In genomic region chr7:101815826-101816488, GRCh38 we compare ENCODE assay signal across 8 cellular contexts. TPM values are rescaled to one million over a fixed set of nuclear protein-coding genes. Genes with fewer than 3 reads are reported as not detected.
DNase-seq lines count a peak whose midpoint lies in the region; ATAC-seq, FAIRE-seq and TF ChIP-seq lines count a peak whose summit lies in the region.

No MANE protein-coding gene starts in this region.

- no peak overlapping the region for H4K5ac ChIP-seq in IMR-90 (ENCODE audit: low read depth, low read length)

- no peak overlapping the region for H3K4me2 ChIP-seq in IMR-90 (ENCODE audit: low read depth, low read length)

- peak; percentile 53 for TF ChIP-seq POLR2A in IMR-90 (IDR thresholded peaks at IDR 0.05; ENCODE audit: low read depth, low read length)

- H3K9ac ChIP-seq in IMR-90 (ENCODE audit: low read depth, low read length) = peak overlapping the region; percentile 36
- H3K9ac ChIP-seq in stomach smooth muscle (ENCODE audit: low read length in 2 of 2) = peak overlapping the region; percentile 9 to 36

- no CpG with 5 or more reads among the region's 88 CpGs for WGBS in IMR-90 (ENCODE audit: extremely low coverage in 2 of 2, insufficient read length in 1 of 2), 2 experiments

- H3K36me3 ChIP-seq in Caco-2 (ENCODE audit: control insufficient read depth, insufficient read depth, low read length) = no peaks in the 10 kb centered on the region
- H3K36me3 ChIP-seq in IMR-90 (ENCODE audit: control insufficient read depth, insufficient read depth, low read length) = no peaks in the 10 kb centered on the region
- H3K36me3 ChIP-seq in stomach smooth muscle (ENCODE audit: control insufficient read depth in 2 of 2, insufficient read depth in 2 of 2, low read length in 2 of 2) = no peaks in the 10 kb centered on the region

- H3K9me3 Mint-ChIP-seq in Caco-2 (ENCODE audit: unreplicated experiment) (no peaks in the 10 kb centered on the region), neural crest cell (no peaks in the 10 kb centered on the region)
- no peaks in the 10 kb centered on the region for H3K9me3 Mint-ChIP-seq in activated T-helper 17 cell treated with anti-CD3 and anti-CD28 coated beads, Interleukin-2, amount 50 U/mL, for 72 hours

- H3K27ac Mint-ChIP-seq in Caco-2 (ENCODE audit: unreplicated experiment) (no peak overlapping the region), neural crest cell (ENCODE audit: unreplicated experiment) (peak overlapping the region; percentile 67)
- H3K27ac Mint-ChIP-seq in activated T-helper 17 cell treated with anti-CD3 and anti-CD28 coated beads, Interleukin-2, amount 50 U/mL, for 72 hours = no peak overlapping the region

- H2BK20ac ChIP-seq in IMR-90 (ENCODE audit: low read depth, low read length) = no peak overlapping the region

- no peaks in the 10 kb centered on the region for H3K27me3 Mint-ChIP-seq in Caco-2 (ENCODE audit: insufficient read depth, unreplicated experiment)
- H3K27me3 Mint-ChIP-seq in activated T-helper 17 cell treated with anti-CD3 and anti-CD28 coated beads, Interleukin-2, amount 50 U/mL, for 72 hours = no peaks in the 10 kb centered on the region
- peaks cover 59% of the 10 kb centered on the region for H3K27me3 Mint-ChIP-seq in neural crest cell (ENCODE audit: low read depth)

- H2AK9ac ChIP-seq in IMR-90 (replicated peaks; ENCODE audit: low read depth, low read length, poor library complexity) = peak overlapping the region; percentile 52

- POLR2A ChIA-PET in Caco-2 (lab: Charles Lee) (interaction anchor here (0.6 kb wide), 1 partner anchor 72 kb away, joined by 3 read pairs; no protein-coding TSS in a partner anchor), IMR-90 (lab: Charles Lee; ENCODE audit: unreplicated experiment) (interaction anchor here (1.1 kb wide), 1 partner anchor 11 kb away, joined by 3 read pairs; no protein-coding TSS in a partner anchor)

- H2BK5ac ChIP-seq in IMR-90 (ENCODE audit: low read depth, low read length, poor library complexity, severe bottlenecking) = peak overlapping the region; percentile 92

- in situ Hi-C loops in IMR-90 (cut with MboI; ENCODE audit: low sequenced_read_pairs) = loop anchor here (10.0 kb wide), 1 partner anchor 419 kb away; no protein-coding TSS in a partner anchor

- no peak overlapping the region for H2AK5ac ChIP-seq in IMR-90 (ENCODE audit: low read depth, low read length)

- intact Hi-C loops in Caco-2 (cut with micrococcal nuclease; ENCODE audit: unreplicated experiment) (loop anchor here (2.0 to 5.0 kb wide), 5 partner anchors 67 to 456 kb away; no protein-coding TSS in a partner anchor), IMR-90 (cut with micrococcal nuclease) (loop anchor here (1.0 to 10.0 kb wide), 8 partner anchors 66 to 421 kb away; no protein-coding TSS in a partner anchor)

- H3K9me3 ChIP-seq in Caco-2 = no peaks in the 10 kb centered on the region
- no peaks in the 10 kb centered on the region for H3K9me3 ChIP-seq in IMR-90 (ENCODE audit: control insufficient read depth, insufficient read depth, low read length)
- H3K9me3 ChIP-seq in stomach smooth muscle (ENCODE audit: control insufficient read depth in 2 of 2, low read length in 2 of 2) = no peaks in the 10 kb centered on the region

- TF ChIP-seq RAD21 in IMR-90 (IDR thresholded peaks at IDR 0.05; ENCODE audit: low read length) = peak; percentile 33

- H3K4me3 Mint-ChIP-seq in Caco-2 (ENCODE audit: unreplicated experiment) = peak overlapping the region; percentile 96
- H3K4me3 Mint-ChIP-seq in activated T-helper 17 cell treated with anti-CD3 and anti-CD28 coated beads, Interleukin-2, amount 50 U/mL, for 72 hours = peak overlapping the region; percentile 45
- H3K4me3 Mint-ChIP-seq in neural crest cell = peak overlapping the region; percentile 92

- BruUV-seq in Caco-2 (replicated peaks; lab: Mats Ljungman, UMichigan) (no TSS peak), IMR-90 (replicated peaks; lab: Mats Ljungman, UMichigan) (no TSS peak)

- H2BK120ac ChIP-seq in IMR-90 (ENCODE audit: low read depth, low read length) = peak overlapping the region; percentile 25; the same call in 1 of the 2 replicates

- H3K4me3 ChIP-seq in Caco-2 (ENCODE audit: low read depth, low read length) (peak overlapping the region; percentile 99), IMR-90 (ENCODE audit: insufficient read depth, low read depth, low read length) (peak overlapping the region; percentile 68), stomach smooth muscle (ENCODE audit: low read length in 2 of 2) (peak overlapping the region; percentile 31 to 76)

- H2AFZ ChIP-seq in IMR-90 (replicated peaks; ENCODE audit: low read length, poor library complexity) = peak overlapping the region; percentile 86

- peaks cover 0 to 41% of the 10 kb centered on the region in 2 experiments; a peak in 2 of 4 replicates for H3K79me1 ChIP-seq in IMR-90 (ENCODE audit: low read depth in 1 of 2, low read length in 2 of 2)

- H3K27ac ChIP-seq in IMR-90 (ENCODE audit: insufficient read depth, low read length) = peak overlapping the region; percentile 53
- H3K27ac ChIP-seq in stomach smooth muscle (ENCODE audit: low read length) = no peak overlapping the region

- no peaks in the 10 kb centered on the region; the same call in 1 of the 2 replicates for H3K9me1 ChIP-seq in IMR-90 (ENCODE audit: insufficient read depth, low read length)

- peaks cover 32% of the 10 kb centered on the region for H4K20me1 ChIP-seq in IMR-90 (ENCODE audit: insufficient read depth, low read length)

- dilution Hi-C loops in IMR-90 (cut with HindIII; ENCODE audit: low sequenced_read_pairs, unreplicated experiment) = no loop called here

- peaks cover 25% of the 10 kb centered on the region for H3K4me1 Mint-ChIP-seq in Caco-2 (ENCODE audit: low read depth, unreplicated experiment)
- peaks cover 5% of the 10 kb centered on the region for H3K4me1 Mint-ChIP-seq in activated T-helper 17 cell treated with anti-CD3 and anti-CD28 coated beads, Interleukin-2, amount 50 U/mL, for 72 hours
- peaks cover 40% of the 10 kb centered on the region for H3K4me1 Mint-ChIP-seq in neural crest cell

- H3K36me3 Mint-ChIP-seq in Caco-2 (ENCODE audit: insufficient read depth, unreplicated experiment) (peaks cover 39% of the 10 kb centered on the region), neural crest cell (ENCODE audit: low read depth) (no peaks in the 10 kb centered on the region)
- H3K36me3 Mint-ChIP-seq in activated T-helper 17 cell treated with anti-CD3 and anti-CD28 coated beads, Interleukin-2, amount 50 U/mL, for 72 hours (ENCODE audit: low read depth) = no peaks in the 10 kb centered on the region

- ATAC-seq in GM21390 (IDR thresholded peaks at IDR 0.05; ENCODE audit: unreplicated experiment) = peak; percentile 77
- ATAC-seq in IMR-90 (ENCODE audit: low read depth) = peak; percentile 74
- ATAC-seq in activated T-helper 17 cell treated with anti-CD3 and anti-CD28 coated beads, Interleukin-2, amount 50 U/mL, for 72 hours (replicated peaks) = peak; percentile 75

- DNase-seq in Caco-2 (peak; percentile 85 to 86), IMR-90 (peak; percentile 79), RCC 7860 (ENCODE audit: low spot score) (peak; percentile 75), fibroblast of the conjunctiva (ENCODE audit: low read depth) (peak; percentile 51), neural crest cell (ENCODE audit: low read depth, low spot score) (peak; percentile 57)

- no peak overlapping the region for H3K14ac ChIP-seq in IMR-90 (replicated peaks; ENCODE audit: low read depth, low read length)

- FAIRE-seq in RCC 7860 (lab: Jason Lieb, UNC) = no peak

- H3K27me3 ChIP-seq in Caco-2 (replicated peaks; ENCODE audit: control insufficient read depth, insufficient read depth, low read length) (no peaks in the 10 kb centered on the region), IMR-90 (ENCODE audit: control insufficient read depth, insufficient read depth, low read length) (no peaks in the 10 kb centered on the region), stomach smooth muscle (ENCODE audit: control insufficient read depth in 1 of 2, insufficient read depth in 2 of 2, low read length in 2 of 2) (no peaks in the 10 kb centered on the region)

- H3K56ac ChIP-seq in IMR-90 (ENCODE audit: extremely low read depth, insufficient read depth, low read length) = peak overlapping the region; percentile 42; the same call in 1 of the 2 replicates

- H2BK15ac ChIP-seq in IMR-90 (ENCODE audit: low read depth, low read length) = no peak overlapping the region

- CTCF ChIA-PET in Caco-2 (lab: Charles Lee) = no interaction called here
- CTCF ChIA-PET in IMR-90 (lab: Yijun Ruan, JAX) = no interaction called here

- H3K23ac ChIP-seq in IMR-90 (ENCODE audit: low read depth, low read length) = no peak overlapping the region

- H3K4me1 ChIP-seq in Caco-2 = peaks cover 32% of the 10 kb centered on the region
- peaks cover 9% of the 10 kb centered on the region for H3K4me1 ChIP-seq in IMR-90 (ENCODE audit: control insufficient read depth, insufficient read depth, low read length)
- H3K4me1 ChIP-seq in stomach smooth muscle (ENCODE audit: control insufficient read depth, insufficient read depth, low read length) = peaks cover 20% of the 10 kb centered on the region

- H4K91ac ChIP-seq in IMR-90 (ENCODE audit: insufficient read depth, low read depth, low read length) = peak overlapping the region; percentile 43; the same call in 1 of the 2 replicates

- TF ChIP-seq CTCF in Caco-2 (IDR thresholded peaks at IDR 0.05; ENCODE audit: insufficient read depth in 1 of 2, low read depth in 1 of 2, low read length in 1 of 2, severe bottlenecking in 1 of 2, unreplicated experiment in 1 of 2) = peak in 1 of 2 experiments; percentile 23
- TF ChIP-seq CTCF in IMR-90 (conservative IDR thresholded peaks at IDR 0.05; ENCODE audit: low read depth, low read length) = no peak
- TF ChIP-seq CTCF in neural crest cell (conservative IDR thresholded peaks at IDR 0.05) = peak; percentile 10

- no peak overlapping the region for H3K18ac ChIP-seq in IMR-90 (ENCODE audit: low read depth, low read length)

- H3K4ac ChIP-seq in IMR-90 (ENCODE audit: low read depth, low read length) = peak overlapping the region; percentile 28; the same call in 1 of the 2 replicates

- peak overlapping the region in 1 of 2 experiments; percentile 45; a peak in 1 of 4 replicates for H4K8ac ChIP-seq in IMR-90 (ENCODE audit: low read depth in 2 of 2, low read length in 2 of 2)

TF ChIP-seq in IMR-90, 13 proteins besides CTCF, POLR2A, EP300 and RAD21 (continues in another document):
- TF ChIP-seq CHD1 (IDR thresholded peaks at IDR 0.05; ENCODE audit: low read depth, low read length) = peak; percentile 77; the same call in 1 of the 2 replicates
- peak; percentile 64 for TF ChIP-seq MAZ (IDR thresholded peaks at IDR 0.05; ENCODE audit: borderline replicate concordance, low read depth, low read length)

RNA-seq across cellular contexts. Expression of gene CUX1, which starts 1.5 kb away (rescaled TPM):
- total RNA-seq in Caco-2 (2022) = 113 and 116 TPM in 2 replicates
- 19.7 TPM in 2 replicates for total RNA-seq in IMR-90 (2012; rRNA removed)
- 45.2 and 46.4 TPM in 2 replicates for polyA plus RNA-seq in IMR-90 (2012; rRNA removed)
- polyA plus RNA-seq in IMR-90 (2012; cell fraction: cytosol; rRNA removed) = 45.4 and 65.3 TPM in 2 replicates
- polyA plus RNA-seq in IMR-90 (2012; cell fraction: nucleus; rRNA removed; ENCODE audit: low replicate concordance) = 19.7 and 27.9 TPM in 2 replicates
- 10 to 100 TPM; 12.0 to 13.8 TPM for total RNA-seq in activated T-helper 17 cell treated with anti-CD3 and anti-CD28 coated beads, Interleukin-2, amount 50 U/mL, for 72 hours
- total RNA-seq in neural crest cell = 56.0 and 60.0 TPM in 2 replicates

Comparison
In these comparisons a context has a peak if more than half of its experiments do, and no peak if none do; other contexts are left out.
1. H3K4me3 Mint-ChIP-seq: peak in every context shown above with its lines; median percentile 96 in Caco-2; 92 in neural crest cell; 45 in activated T-helper 17 cell treated with anti-CD3 and anti-CD28 coated beads, Interleukin-2, amount 50 U/mL, for 72 hours.